In the genomic region with DNA sequence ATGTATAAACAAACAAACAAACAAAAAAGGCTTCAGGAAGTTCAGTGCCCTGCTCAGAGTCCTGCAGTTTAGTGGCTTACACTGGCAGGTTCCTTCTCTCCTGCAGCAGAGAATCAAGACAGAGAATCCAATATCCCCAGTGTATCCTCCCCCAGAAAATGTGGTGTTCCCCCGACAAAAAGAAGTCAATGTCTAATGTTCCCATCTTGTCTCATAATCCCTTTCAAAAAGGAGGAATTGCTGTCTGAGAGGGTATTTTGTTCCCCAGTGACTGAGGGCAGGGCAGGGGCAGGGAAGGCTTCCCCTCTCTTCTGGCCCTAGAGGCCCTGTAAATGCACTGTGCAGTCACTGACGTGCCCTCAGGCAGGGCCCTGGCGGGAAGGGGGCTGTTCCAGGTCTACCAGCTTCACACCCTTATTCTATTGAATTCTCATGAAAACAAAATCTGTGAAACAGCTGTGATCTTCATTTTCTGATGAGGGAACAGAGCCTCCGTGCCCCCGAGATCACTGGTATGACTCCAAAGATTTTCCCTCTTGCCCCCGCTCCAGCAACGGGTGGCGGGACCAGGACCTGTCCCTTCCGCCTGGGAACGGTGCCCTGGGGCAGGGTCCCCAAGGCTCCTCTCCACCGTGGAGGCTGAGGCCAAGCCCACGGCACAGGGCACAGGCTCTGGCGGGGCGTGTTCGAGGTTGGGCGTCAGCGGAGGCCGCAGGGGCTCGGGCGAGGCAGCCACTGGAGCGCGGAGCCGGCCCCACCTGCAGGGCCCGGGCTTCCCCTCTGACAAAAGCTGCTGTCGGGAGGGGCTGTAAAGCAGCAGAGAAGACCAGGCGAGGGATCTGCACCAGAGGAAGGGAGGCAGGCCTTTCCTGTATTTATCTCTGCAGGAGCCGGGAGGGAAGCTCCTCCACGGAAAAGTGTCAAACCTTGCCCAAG, we compare ENCODE assay signal across 10 cellular contexts. TPM values are rescaled to one million over a fixed set of nuclear protein-coding genes. Genes with fewer than 3 reads are reported as not detected.
DNase-seq lines count a peak whose midpoint lies in the region; ATAC-seq and TF ChIP-seq lines count a peak whose summit lies in the region.
"Had no signal": no experiment of that assay in that cellular context is flagged by ENCODE, and none has a peak within 500 bp of the region (broad histone marks: within the 10 kb centered on the region; RNA-seq: fewer than 3 reads in every experiment).

No MANE protein-coding gene starts in this region.

- no peaks in the 10 kb centered on the region for H3K9me3 Mint-ChIP-seq in activated naive CD4-positive, alpha-beta T cell treated with anti-CD3 and anti-CD28 coated beads, Interleukin-2, amount 50 U/mL, for 72 hours
- H3K9me3 Mint-ChIP-seq: natural killer cell treated with Interleukin-12 subunit alpha and Interleukin-12 subunit beta and Interleukin-15 and Interleukin-18, amount 100 ng/mL, for 72 hours had no signal

- DNase-seq in GM10266 (ENCODE audit: extremely low spot score) (peak; percentile 75), left ventricle myocardium superior (no peak), nucleus accumbens (lab: John Stamatoyannopoulos, UW) (no peak), ureter (ENCODE audit: low spot score) (no peak)
- no peak for DNase-seq in activated naive CD4-positive, alpha-beta T cell treated with anti-CD3 and anti-CD28 coated beads, Interleukin-2, amount 50 U/mL, for 72 hours (ENCODE audit: low spot score in 2 of 2)
- no peak for DNase-seq in central memory CD4-positive, alpha-beta T cell

- H3K36me3 Mint-ChIP-seq in activated naive CD4-positive, alpha-beta T cell treated with anti-CD3 and anti-CD28 coated beads, Interleukin-2, amount 50 U/mL, for 72 hours = no peaks in the 10 kb centered on the region
- H3K36me3 Mint-ChIP-seq: natural killer cell treated with Interleukin-12 subunit alpha and Interleukin-12 subunit beta and Interleukin-15 and Interleukin-18, amount 100 ng/mL, for 72 hours had no signal

- peak; percentile 62 for ATAC-seq in GM19467 (IDR thresholded peaks at IDR 0.05; ENCODE audit: unreplicated experiment)
- peak; percentile 72 for ATAC-seq in HG03280 (IDR thresholded peaks at IDR 0.05; ENCODE audit: unreplicated experiment)
- peak; percentile 18 for ATAC-seq in left ventricle myocardium superior
- ATAC-seq in activated naive CD4-positive, alpha-beta T cell treated with anti-CD3 and anti-CD28 coated beads, Interleukin-2, amount 50 U/mL, for 72 hours = no peak

- TF ChIP-seq CTCF in GM10266 (IDR thresholded peaks at IDR 0.05; ENCODE audit: control insufficient read depth, insufficient read depth, low read depth, missing control alignments) = no peak

- intact Hi-C loops in left ventricle myocardium superior (cut with micrococcal nuclease) = no loop called here

- no peak overlapping the region for H3K27ac Mint-ChIP-seq in activated naive CD4-positive, alpha-beta T cell treated with anti-CD3 and anti-CD28 coated beads, Interleukin-2, amount 50 U/mL, for 72 hours
- H3K27ac Mint-ChIP-seq: natural killer cell treated with Interleukin-12 subunit alpha and Interleukin-12 subunit beta and Interleukin-15 and Interleukin-18, amount 100 ng/mL, for 72 hours had no signal

RNA-seq across cellular contexts. Expression of a gene that starts 13.4 kb away (rescaled TPM):
- total RNA-seq in left ventricle myocardium superior = 1.6 TPM
- total RNA-seq in activated naive CD4-positive, alpha-beta T cell treated with anti-CD3 and anti-CD28 coated beads, Interleukin-2, amount 50 U/mL, for 72 hours = under 1 TPM; 0.09 to 0.25 TPM
- total RNA-seq in ureter = 7.0 TPM
- total RNA-seq: Daoy had no signal

Comparison
In these comparisons a context has a peak if more than half of its experiments do, and no peak if none do; other contexts are left out.
1. ATAC-seq: peak in GM19467 (single experiment), HG03280 (single experiment) and left ventricle myocardium superior (single experiment); none in activated naive CD4-positive, alpha-beta T cell treated with anti-CD3 and anti-CD28 coated beads, Interleukin-2, amount 50 U/mL, for 72 hours (0 of 2).